ENCODE assay signal across 1 cellular context in the genomic region with DNA sequence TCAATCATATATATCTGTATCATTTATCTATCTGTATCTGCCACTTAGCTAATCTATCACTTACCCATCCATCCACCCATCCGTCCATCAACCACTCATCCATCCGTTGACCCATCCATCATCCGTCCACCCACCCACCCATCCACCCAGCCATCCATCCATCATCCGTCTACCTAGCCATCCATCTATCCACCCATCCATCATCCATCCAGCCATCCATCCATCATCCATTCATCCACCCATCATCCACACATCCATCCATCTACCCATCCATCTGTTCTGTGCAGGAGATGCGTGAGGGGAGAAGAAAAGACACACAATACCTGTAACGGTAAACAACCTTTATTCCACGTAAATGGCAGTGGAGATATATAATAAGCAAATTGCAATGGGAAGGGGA.
A peak's percentile ranks its signal among the peaks of the same experiment; 100 is the strongest.
TF ChIP-seq lines count a peak whose summit lies in the region.

No MANE protein-coding gene starts in this region.

TF ChIP-seq in HEK293, 187 proteins besides CTCF, POLR2A, EP300 and RAD21 (continued from another document):
- TF ChIP-seq, protein P1, sequence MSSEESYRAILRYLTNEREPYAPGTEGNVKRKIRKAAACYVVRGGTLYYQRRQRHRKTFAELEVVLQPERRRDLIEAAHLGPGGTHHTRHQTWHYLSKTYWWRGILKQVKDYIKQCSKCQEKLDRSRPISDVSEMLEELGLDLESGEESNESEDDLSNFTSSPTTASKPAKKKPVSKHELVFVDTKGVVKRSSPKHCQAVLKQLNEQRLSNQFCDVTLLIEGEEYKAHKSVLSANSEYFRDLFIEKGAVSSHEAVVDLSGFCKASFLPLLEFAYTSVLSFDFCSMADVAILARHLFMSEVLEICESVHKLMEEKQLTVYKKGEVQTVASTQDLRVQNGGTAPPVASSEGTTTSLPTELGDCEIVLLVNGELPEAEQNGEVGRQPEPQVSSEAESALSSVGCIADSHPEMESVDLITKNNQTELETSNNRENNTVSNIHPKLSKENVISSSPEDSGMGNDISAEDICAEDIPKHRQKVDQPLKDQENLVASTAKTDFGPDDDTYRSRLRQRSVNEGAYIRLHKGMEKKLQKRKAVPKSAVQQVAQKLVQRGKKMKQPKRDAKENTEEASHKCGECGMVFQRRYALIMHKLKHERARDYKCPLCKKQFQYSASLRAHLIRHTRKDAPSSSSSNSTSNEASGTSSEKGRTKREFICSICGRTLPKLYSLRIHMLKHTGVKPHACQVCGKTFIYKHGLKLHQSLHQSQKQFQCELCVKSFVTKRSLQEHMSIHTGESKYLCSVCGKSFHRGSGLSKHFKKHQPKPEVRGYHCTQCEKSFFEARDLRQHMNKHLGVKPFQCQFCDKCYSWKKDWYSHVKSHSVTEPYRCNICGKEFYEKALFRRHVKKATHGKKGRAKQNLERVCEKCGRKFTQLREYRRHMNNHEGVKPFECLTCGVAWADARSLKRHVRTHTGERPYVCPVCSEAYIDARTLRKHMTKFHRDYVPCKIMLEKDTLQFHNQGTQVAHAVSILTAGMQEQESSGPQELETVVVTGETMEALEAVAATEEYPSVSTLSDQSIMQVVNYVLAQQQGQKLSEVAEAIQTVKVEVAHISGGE (tag by site-specific recombination; conservative IDR thresholded peaks at IDR 0.05; ENCODE audit: low read depth): no peak
- TF ChIP-seq ZNF624 (tag by site-specific recombination; IDR thresholded peaks at IDR 0.05) (no peak), ZBTB17 (tag by site-specific recombination; IDR thresholded peaks at IDR 0.05) (peak; percentile 72), ZNF830 (tag by site-specific recombination; IDR thresholded peaks at IDR 0.05; ENCODE audit: low read depth) (no peak), ZNF394 (tag by site-specific recombination; IDR thresholded peaks at IDR 0.05; ENCODE audit: borderline replicate concordance) (no peak), MYNN (tag by site-specific recombination; IDR thresholded peaks at IDR 0.05; ENCODE audit: borderline replicate concordance) (no peak), ZNF169 (tag by site-specific recombination; IDR thresholded peaks at IDR 0.05) (no peak), ZNF157 (tag by site-specific recombination; IDR thresholded peaks at IDR 0.05) (no peak), ZNF140 (tag by site-specific recombination; IDR thresholded peaks at IDR 0.05) (no peak), SP2 (tag by site-specific recombination; IDR thresholded peaks at IDR 0.05) (peak; percentile 22; the same call in 1 of the 2 replicates), ZBTB7A (tag by site-specific recombination; IDR thresholded peaks at IDR 0.05; ENCODE audit: low read depth) (no peak), ZNF211 (tag by site-specific recombination; IDR thresholded peaks at IDR 0.05; ENCODE audit: low read depth) (no peak), ZNF112 (tag by site-specific recombination; IDR thresholded peaks at IDR 0.05) (no peak), ZNF48 (tag by site-specific recombination; IDR thresholded peaks at IDR 0.05) (no peak), ZNF837 (tag by site-specific recombination; IDR thresholded peaks at IDR 0.05) (no peak), ZNF37A (tag by site-specific recombination; IDR thresholded peaks at IDR 0.05) (no peak), ZNF654 (tag by site-specific recombination; IDR thresholded peaks at IDR 0.05; ENCODE audit: low read depth) (no peak), ZNF426 (tag by site-specific recombination; IDR thresholded peaks at IDR 0.05) (no peak), REPIN1 (tag by site-specific recombination; IDR thresholded peaks at IDR 0.05; ENCODE audit: low read depth) (no peak), KLF1 (tag by site-specific recombination; IDR thresholded peaks at IDR 0.05) (no peak)
- TF ChIP-seq, protein P2, sequence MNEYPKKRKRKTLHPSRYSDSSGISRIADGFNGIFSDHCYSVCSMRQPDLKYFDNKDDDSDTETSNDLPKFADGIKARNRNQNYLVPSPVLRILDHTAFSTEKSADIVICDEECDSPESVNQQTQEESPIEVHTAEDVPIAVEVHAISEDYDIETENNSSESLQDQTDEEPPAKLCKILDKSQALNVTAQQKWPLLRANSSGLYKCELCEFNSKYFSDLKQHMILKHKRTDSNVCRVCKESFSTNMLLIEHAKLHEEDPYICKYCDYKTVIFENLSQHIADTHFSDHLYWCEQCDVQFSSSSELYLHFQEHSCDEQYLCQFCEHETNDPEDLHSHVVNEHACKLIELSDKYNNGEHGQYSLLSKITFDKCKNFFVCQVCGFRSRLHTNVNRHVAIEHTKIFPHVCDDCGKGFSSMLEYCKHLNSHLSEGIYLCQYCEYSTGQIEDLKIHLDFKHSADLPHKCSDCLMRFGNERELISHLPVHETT (tag by site-specific recombination; IDR thresholded peaks at IDR 0.05): no peak
- TF ChIP-seq, protein P3, sequence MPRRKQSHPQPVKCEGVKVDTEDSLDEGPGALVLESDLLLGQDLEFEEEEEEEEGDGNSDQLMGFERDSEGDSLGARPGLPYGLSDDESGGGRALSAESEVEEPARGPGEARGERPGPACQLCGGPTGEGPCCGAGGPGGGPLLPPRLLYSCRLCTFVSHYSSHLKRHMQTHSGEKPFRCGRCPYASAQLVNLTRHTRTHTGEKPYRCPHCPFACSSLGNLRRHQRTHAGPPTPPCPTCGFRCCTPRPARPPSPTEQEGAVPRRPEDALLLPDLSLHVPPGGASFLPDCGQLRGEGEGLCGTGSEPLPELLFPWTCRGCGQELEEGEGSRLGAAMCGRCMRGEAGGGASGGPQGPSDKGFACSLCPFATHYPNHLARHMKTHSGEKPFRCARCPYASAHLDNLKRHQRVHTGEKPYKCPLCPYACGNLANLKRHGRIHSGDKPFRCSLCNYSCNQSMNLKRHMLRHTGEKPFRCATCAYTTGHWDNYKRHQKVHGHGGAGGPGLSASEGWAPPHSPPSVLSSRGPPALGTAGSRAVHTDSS (tag by site-specific recombination; IDR thresholded peaks at IDR 0.05): no peak
- TF ChIP-seq, protein P4, sequence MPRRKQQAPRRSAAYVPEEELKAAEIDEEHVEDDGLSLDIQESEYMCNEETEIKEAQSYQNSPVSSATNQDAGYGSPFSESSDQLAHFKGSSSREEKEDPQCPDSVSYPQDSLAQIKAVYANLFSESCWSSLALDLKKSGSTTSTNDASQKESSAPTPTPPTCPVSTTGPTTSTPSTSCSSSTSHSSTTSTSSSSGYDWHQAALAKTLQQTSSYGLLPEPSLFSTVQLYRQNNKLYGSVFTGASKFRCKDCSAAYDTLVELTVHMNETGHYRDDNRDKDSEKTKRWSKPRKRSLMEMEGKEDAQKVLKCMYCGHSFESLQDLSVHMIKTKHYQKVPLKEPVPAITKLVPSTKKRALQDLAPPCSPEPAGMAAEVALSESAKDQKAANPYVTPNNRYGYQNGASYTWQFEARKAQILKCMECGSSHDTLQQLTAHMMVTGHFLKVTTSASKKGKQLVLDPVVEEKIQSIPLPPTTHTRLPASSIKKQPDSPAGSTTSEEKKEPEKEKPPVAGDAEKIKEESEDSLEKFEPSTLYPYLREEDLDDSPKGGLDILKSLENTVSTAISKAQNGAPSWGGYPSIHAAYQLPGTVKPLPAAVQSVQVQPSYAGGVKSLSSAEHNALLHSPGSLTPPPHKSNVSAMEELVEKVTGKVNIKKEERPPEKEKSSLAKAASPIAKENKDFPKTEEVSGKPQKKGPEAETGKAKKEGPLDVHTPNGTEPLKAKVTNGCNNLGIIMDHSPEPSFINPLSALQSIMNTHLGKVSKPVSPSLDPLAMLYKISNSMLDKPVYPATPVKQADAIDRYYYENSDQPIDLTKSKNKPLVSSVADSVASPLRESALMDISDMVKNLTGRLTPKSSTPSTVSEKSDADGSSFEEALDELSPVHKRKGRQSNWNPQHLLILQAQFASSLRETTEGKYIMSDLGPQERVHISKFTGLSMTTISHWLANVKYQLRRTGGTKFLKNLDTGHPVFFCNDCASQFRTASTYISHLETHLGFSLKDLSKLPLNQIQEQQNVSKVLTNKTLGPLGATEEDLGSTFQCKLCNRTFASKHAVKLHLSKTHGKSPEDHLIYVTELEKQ (tag by site-specific recombination; IDR thresholded peaks at IDR 0.05; ENCODE audit: borderline replicate concordance): peak; percentile 89
- TF ChIP-seq, protein P5, sequence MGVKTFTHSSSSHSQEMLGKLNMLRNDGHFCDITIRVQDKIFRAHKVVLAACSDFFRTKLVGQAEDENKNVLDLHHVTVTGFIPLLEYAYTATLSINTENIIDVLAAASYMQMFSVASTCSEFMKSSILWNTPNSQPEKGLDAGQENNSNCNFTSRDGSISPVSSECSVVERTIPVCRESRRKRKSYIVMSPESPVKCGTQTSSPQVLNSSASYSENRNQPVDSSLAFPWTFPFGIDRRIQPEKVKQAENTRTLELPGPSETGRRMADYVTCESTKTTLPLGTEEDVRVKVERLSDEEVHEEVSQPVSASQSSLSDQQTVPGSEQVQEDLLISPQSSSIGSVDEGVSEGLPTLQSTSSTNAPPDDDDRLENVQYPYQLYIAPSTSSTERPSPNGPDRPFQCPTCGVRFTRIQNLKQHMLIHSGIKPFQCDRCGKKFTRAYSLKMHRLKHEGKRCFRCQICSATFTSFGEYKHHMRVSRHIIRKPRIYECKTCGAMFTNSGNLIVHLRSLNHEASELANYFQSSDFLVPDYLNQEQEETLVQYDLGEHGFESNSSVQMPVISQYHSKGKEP (tag by site-specific recombination; IDR thresholded peaks at IDR 0.05): no peak
- TF ChIP-seq, protein P6, sequence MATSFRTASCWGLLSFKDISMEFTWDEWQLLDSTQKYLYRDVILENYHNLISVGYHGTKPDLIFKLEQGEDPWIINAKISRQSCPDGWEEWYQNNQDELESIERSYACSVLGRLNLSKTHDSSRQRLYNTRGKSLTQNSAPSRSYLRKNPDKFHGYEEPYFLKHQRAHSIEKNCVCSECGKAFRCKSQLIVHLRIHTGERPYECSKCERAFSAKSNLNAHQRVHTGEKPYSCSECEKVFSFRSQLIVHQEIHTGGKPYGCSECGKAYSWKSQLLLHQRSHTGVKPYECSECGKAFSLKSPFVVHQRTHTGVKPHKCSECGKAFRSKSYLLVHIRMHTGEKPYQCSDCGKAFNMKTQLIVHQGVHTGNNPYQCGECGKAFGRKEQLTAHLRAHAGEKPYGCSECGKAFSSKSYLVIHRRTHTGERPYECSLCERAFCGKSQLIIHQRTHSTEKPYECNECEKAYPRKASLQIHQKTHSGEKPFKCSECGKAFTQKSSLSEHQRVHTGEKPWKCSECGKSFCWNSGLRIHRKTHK (tag by site-specific recombination; IDR thresholded peaks at IDR 0.05): no peak
- TF ChIP-seq, protein P7, sequence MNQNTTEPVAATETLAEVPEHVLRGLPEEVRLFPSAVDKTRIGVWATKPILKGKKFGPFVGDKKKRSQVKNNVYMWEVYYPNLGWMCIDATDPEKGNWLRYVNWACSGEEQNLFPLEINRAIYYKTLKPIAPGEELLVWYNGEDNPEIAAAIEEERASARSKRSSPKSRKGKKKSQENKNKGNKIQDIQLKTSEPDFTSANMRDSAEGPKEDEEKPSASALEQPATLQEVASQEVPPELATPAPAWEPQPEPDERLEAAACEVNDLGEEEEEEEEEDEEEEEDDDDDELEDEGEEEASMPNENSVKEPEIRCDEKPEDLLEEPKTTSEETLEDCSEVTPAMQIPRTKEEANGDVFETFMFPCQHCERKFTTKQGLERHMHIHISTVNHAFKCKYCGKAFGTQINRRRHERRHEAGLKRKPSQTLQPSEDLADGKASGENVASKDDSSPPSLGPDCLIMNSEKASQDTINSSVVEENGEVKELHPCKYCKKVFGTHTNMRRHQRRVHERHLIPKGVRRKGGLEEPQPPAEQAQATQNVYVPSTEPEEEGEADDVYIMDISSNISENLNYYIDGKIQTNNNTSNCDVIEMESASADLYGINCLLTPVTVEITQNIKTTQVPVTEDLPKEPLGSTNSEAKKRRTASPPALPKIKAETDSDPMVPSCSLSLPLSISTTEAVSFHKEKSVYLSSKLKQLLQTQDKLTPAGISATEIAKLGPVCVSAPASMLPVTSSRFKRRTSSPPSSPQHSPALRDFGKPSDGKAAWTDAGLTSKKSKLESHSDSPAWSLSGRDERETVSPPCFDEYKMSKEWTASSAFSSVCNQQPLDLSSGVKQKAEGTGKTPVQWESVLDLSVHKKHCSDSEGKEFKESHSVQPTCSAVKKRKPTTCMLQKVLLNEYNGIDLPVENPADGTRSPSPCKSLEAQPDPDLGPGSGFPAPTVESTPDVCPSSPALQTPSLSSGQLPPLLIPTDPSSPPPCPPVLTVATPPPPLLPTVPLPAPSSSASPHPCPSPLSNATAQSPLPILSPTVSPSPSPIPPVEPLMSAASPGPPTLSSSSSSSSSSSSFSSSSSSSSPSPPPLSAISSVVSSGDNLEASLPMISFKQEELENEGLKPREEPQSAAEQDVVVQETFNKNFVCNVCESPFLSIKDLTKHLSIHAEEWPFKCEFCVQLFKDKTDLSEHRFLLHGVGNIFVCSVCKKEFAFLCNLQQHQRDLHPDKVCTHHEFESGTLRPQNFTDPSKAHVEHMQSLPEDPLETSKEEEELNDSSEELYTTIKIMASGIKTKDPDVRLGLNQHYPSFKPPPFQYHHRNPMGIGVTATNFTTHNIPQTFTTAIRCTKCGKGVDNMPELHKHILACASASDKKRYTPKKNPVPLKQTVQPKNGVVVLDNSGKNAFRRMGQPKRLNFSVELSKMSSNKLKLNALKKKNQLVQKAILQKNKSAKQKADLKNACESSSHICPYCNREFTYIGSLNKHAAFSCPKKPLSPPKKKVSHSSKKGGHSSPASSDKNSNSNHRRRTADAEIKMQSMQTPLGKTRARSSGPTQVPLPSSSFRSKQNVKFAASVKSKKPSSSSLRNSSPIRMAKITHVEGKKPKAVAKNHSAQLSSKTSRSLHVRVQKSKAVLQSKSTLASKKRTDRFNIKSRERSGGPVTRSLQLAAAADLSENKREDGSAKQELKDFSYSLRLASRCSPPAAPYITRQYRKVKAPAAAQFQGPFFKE (tag by site-specific recombination; IDR thresholded peaks at IDR 0.05; ENCODE audit: borderline replicate concordance): no peak
- TF ChIP-seq, protein P8, sequence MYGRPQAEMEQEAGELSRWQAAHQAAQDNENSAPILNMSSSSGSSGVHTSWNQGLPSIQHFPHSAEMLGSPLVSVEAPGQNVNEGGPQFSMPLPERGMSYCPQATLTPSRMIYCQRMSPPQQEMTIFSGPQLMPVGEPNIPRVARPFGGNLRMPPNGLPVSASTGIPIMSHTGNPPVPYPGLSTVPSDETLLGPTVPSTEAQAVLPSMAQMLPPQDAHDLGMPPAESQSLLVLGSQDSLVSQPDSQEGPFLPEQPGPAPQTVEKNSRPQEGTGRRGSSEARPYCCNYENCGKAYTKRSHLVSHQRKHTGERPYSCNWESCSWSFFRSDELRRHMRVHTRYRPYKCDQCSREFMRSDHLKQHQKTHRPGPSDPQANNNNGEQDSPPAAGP (tag by site-specific recombination; IDR thresholded peaks at IDR 0.05): no peak
